ENCODE assay signal across 11 cellular contexts in genomic region chr2:79393806-79394484, GRCh38.
A peak's percentile ranks its signal among the peaks of the same experiment; 100 is the strongest.
DNase-seq lines count a peak whose midpoint lies in the region; ATAC-seq and TF ChIP-seq lines count a peak whose summit lies in the region.
"Had no signal": no experiment of that assay in that cellular context is flagged by ENCODE, and none has a peak within 500 bp of the region (broad histone marks: within the 10 kb centered on the region; RNA-seq: fewer than 3 reads in every experiment).

No MANE protein-coding gene starts in this region.

- no TSS peak for BruUV-seq in mammary epithelial cell (replicated peaks; lab: Mats Ljungman, UMichigan)

- H3K4me3 Mint-ChIP-seq in WTC11: no peak overlapping the region
- H3K4me3 Mint-ChIP-seq: activated B cell treated with CpG ODN at 0.5 μM for 24 hours had no signal

- H3K9me3 ChIP-seq in heart left ventricle (no peaks in the 10 kb centered on the region), mammary epithelial cell (replicated peaks; ENCODE audit: insufficient read depth, low read length) (peaks cover 20% of the 10 kb centered on the region), gastrocnemius medialis (no peaks in the 10 kb centered on the region)

- no peaks in the 10 kb centered on the region for H3K36me3 Mint-ChIP-seq in WTC11

- in situ Hi-C loops in mammary epithelial cell (cut with MboI; ENCODE audit: low sequenced_read_pairs in 2 of 2) (no loop called here), gastrocnemius medialis (cut with MboI; ENCODE audit: low sequenced_read_pairs in 4 of 4) (no loop called here)

- no peaks in the 10 kb centered on the region for H3K27me3 Mint-ChIP-seq in WTC11 (ENCODE audit: low read depth)
- H3K27me3 Mint-ChIP-seq: activated B cell treated with CpG ODN at 0.5 μM for 24 hours had no signal

- H3K27ac Mint-ChIP-seq in WTC11: peak overlapping the region; percentile 79
- H3K27ac Mint-ChIP-seq: activated B cell treated with CpG ODN at 0.5 μM for 24 hours had no signal

- H3K4me1 Mint-ChIP-seq in WTC11: peaks cover 18% of the 10 kb centered on the region
- H3K4me1 Mint-ChIP-seq: activated B cell treated with CpG ODN at 0.5 μM for 24 hours had no signal

- no peak for TF ChIP-seq POLR2A in heart left ventricle (IDR thresholded peaks at IDR 0.05)
- no peak for TF ChIP-seq POLR2A in gastrocnemius medialis (IDR thresholded peaks at IDR 0.05)

- no peak overlapping the region for H3K9ac ChIP-seq in mammary epithelial cell (ENCODE audit: insufficient read depth, low read length)

- H3K4me3 ChIP-seq in heart left ventricle (no peak overlapping the region), mammary epithelial cell (replicated peaks in 1 of 3; ENCODE audit: insufficient read depth in 1 of 3, low read depth in 2 of 3, low read length in 3 of 3) (no peak overlapping the region), gastrocnemius medialis (no peak overlapping the region)

- H3K27ac ChIP-seq in heart left ventricle: no peak overlapping the region
- no peak overlapping the region for H3K27ac ChIP-seq in mammary epithelial cell (ENCODE audit: insufficient read depth, low read depth, low read length)
- no peak overlapping the region for H3K27ac ChIP-seq in gastrocnemius medialis

- TF ChIP-seq CTCF in heart left ventricle (IDR thresholded peaks at IDR 0.05) (no peak), WTC11 (IDR thresholded peaks at IDR 0.05) (no peak), mammary epithelial cell (conservative IDR thresholded peaks at IDR 0.05 in 1 of 2, IDR thresholded peaks at IDR 0.05 in 1 of 2; ENCODE audit: extremely low read depth in 1 of 2, insufficient read depth in 1 of 2, low read depth in 1 of 2, low read length in 2 of 2) (no peak), gastrocnemius medialis (IDR thresholded peaks at IDR 0.05 in 4 of 5, conservative IDR thresholded peaks at IDR 0.05 in 1 of 5) (no peak)

- H3K36me3 ChIP-seq in heart left ventricle (no peaks in the 10 kb centered on the region), mammary epithelial cell (ENCODE audit: insufficient read depth, low read length) (no peaks in the 10 kb centered on the region), gastrocnemius medialis (no peaks in the 10 kb centered on the region)

- dilution Hi-C loops in mammary epithelial cell (cut with HindIII; ENCODE audit: low sequenced_read_pairs): no loop called here

- H3K4me1 ChIP-seq in heart left ventricle: no peaks in the 10 kb centered on the region
- H3K4me1 ChIP-seq in mammary epithelial cell (ENCODE audit: insufficient read depth, low read length): no peaks in the 10 kb centered on the region
- H3K4me1 ChIP-seq in gastrocnemius medialis: no peaks in the 10 kb centered on the region

- CTCF ChIA-PET in WTC11 (lab: Charles Lee): interaction anchor here (0.9 to 1.3 kb wide), 4 partner anchors 40 to 845 kb away, joined by 3 read pairs; no protein-coding TSS in a partner anchor
- CTCF ChIA-PET in mammary epithelial cell (lab: Charles Lee; ENCODE audit: low non-redundant PET): no interaction called here

- ATAC-seq in heart left ventricle (peak in 3 of 4 donors; percentile 18 to 45 (median 31)), WTC11 (peak; percentile 97), gastrocnemius medialis (no peak)

- H3K4me2 ChIP-seq in mammary epithelial cell (ENCODE audit: insufficient read depth, low read depth, low read length): no peak overlapping the region

- POLR2A ChIA-PET in WTC11 (lab: Charles Lee): interaction anchor here (0.6 kb wide), 1 partner anchor 35 kb away, joined by 6 read pairs; no protein-coding TSS in a partner anchor

- H3K9me3 Mint-ChIP-seq in WTC11: no peaks in the 10 kb centered on the region

- no peaks in the 10 kb centered on the region for H4K20me1 ChIP-seq in mammary epithelial cell (ENCODE audit: insufficient read depth, low read length)

- peak in 2 of 5 donors; percentile 5 to 24 for DNase-seq in heart left ventricle
- no peak for DNase-seq in cardiac septum (ENCODE audit: low spot score)
- DNase-seq in WTC11 (ENCODE audit: low spot score): peak; percentile 25
- DNase-seq in kidney tubule cell (ENCODE audit: low spot score): peak; percentile 38
- no peak for DNase-seq in mammary epithelial cell
- DNase-seq in NK-92 treated with Interleukin-12 subunit alpha and Interleukin-12 subunit beta, amount 100 ng/mL, for 24 hours (lab: John Stamatoyannopoulos, UW): no peak
- no peak for DNase-seq in OCI-M2 (lab: John Stamatoyannopoulos, UW; ENCODE audit: unreplicated experiment)
- no peak for DNase-seq in gastrocnemius medialis
- DNase-seq: activated B cell treated with CpG ODN at 0.5 μM for 24 hours; activated effector memory CD4-positive, alpha-beta T cell treated with anti-CD3 and anti-CD28 coated beads, Interleukin-2, amount 50 U/mL, for 16 hours; effector CD8-positive, alpha-beta T cell had no signal

- intact Hi-C loops in heart left ventricle (cut with DNase I) (no loop called here), cardiac septum (cut with DNase I) (no loop called here), mammary epithelial cell (cut with micrococcal nuclease) (no loop called here), gastrocnemius medialis (cut with DNase I; ENCODE audit: low total_unique reads) (no loop called here)

- 16 to 25% (median 21%) methylated on average over 9 of the region's 9 CpGs for WGBS in heart left ventricle, 4 donors
- WGBS in mammary epithelial cell (ENCODE audit: low coverage, missing lambda C conversion rate): 33% methylated on average over 7 of the region's 9 CpGs

- H2AFZ ChIP-seq in mammary epithelial cell (ENCODE audit: low read depth, low read length): no peak overlapping the region

- H3K79me2 ChIP-seq in mammary epithelial cell (ENCODE audit: insufficient read depth, low read length): no peaks in the 10 kb centered on the region

- H3K27me3 ChIP-seq in heart left ventricle (no peaks in the 10 kb centered on the region), mammary epithelial cell (ENCODE audit: insufficient read depth, low read length) (no peaks in the 10 kb centered on the region), gastrocnemius medialis (no peaks in the 10 kb centered on the region)

TF ChIP-seq in WTC11, 78 proteins besides CTCF, POLR2A, EP300 and RAD21:
- TF ChIP-seq ZNF532 (CRISPR knock-in tag; IDR thresholded peaks at IDR 0.05; ENCODE audit: borderline replicate concordance): no peak
- peak; percentile 72 for TF ChIP-seq GABPB1 (CRISPR knock-in tag; IDR thresholded peaks at IDR 0.05)

Comparison
In these comparisons a context has a peak if more than half of its experiments do, and no peak if none do; other contexts are left out.
1. ATAC-seq: peak in heart left ventricle (3 of 4) and WTC11 (single experiment); none in gastrocnemius medialis (0 of 2).
2. DNase-seq: peak in WTC11 (single experiment) and kidney tubule cell (single experiment); none in cardiac septum (single experiment), mammary epithelial cell (single experiment), NK-92 treated with Interleukin-12 subunit alpha and Interleukin-12 subunit beta, amount 100 ng/mL, for 24 hours (single experiment), OCI-M2 (single experiment) and gastrocnemius medialis (0 of 2).